2 cellular contexts compared by ENCODE assay signal in genomic region chr14:73027546-73027945, GRCh38.
TF ChIP-seq lines count a peak whose summit lies in the region.

No MANE protein-coding gene starts in this region.

TF ChIP-seq in H1, 55 proteins besides CTCF, POLR2A, EP300 and RAD21:
- no peak for TF ChIP-seq ATF3 (IDR thresholded peaks at IDR 0.05; ENCODE audit: insufficient read depth, low read depth, low read length)
- no peak for TF ChIP-seq BRCA1 (IDR thresholded peaks at IDR 0.05; ENCODE audit: low read depth, low read length)
- no peak for TF ChIP-seq GTF2F1 (IDR thresholded peaks at IDR 0.05; ENCODE audit: borderline replicate concordance, low read depth, low read length)
- TF ChIP-seq POU5F1 (IDR thresholded peaks at IDR 0.05; ENCODE audit: low read depth, low read length), result no peak
- no peak for TF ChIP-seq BCL11A (IDR thresholded peaks at IDR 0.05; ENCODE audit: low read depth in 2 of 2, low read length in 2 of 2)
- TF ChIP-seq MAFK (IDR thresholded peaks at IDR 0.05; ENCODE audit: low read depth, low read length), result no peak
- no peak for TF ChIP-seq EZH2 (IDR thresholded peaks at IDR 0.05; ENCODE audit: low read depth, low read length, severe bottlenecking)
- TF ChIP-seq ZNF274 (IDR thresholded peaks at IDR 0.05; ENCODE audit: borderline replicate concordance, extremely low read depth, low read length), result no peak
- TF ChIP-seq ATF2 (IDR thresholded peaks at IDR 0.05; ENCODE audit: low read length), result no peak
- no peak for TF ChIP-seq FOSL1 (IDR thresholded peaks at IDR 0.05; ENCODE audit: insufficient read depth, low read depth, low read length)
- TF ChIP-seq JUN (IDR thresholded peaks at IDR 0.05; ENCODE audit: low read depth, low read length), result no peak
- no peak for TF ChIP-seq SIRT6 (IDR thresholded peaks at IDR 0.05; ENCODE audit: low read length)
- TF ChIP-seq KDM5A (IDR thresholded peaks at IDR 0.05; ENCODE audit: low read length), result no peak
- no peak for TF ChIP-seq JUND (IDR thresholded peaks at IDR 0.05; ENCODE audit: low read length)
- TF ChIP-seq SP1 (IDR thresholded peaks at IDR 0.05; ENCODE audit: low read depth, low read length), result no peak
- TF ChIP-seq E2F6 (IDR thresholded peaks at IDR 0.05), result no peak

TF ChIP-seq in GM12891, 5 proteins besides CTCF, POLR2A, EP300 and RAD21:
- TF ChIP-seq PAX5 (IDR thresholded peaks at IDR 0.05; ENCODE audit: insufficient read depth, low read length, severe bottlenecking) (no peak), TAF1 (IDR thresholded peaks at IDR 0.05; ENCODE audit: low read depth, low read length) (no peak), POU2F2 (IDR thresholded peaks at IDR 0.05; ENCODE audit: low read depth, low read length) (no peak), SPI1 (IDR thresholded peaks at IDR 0.05; ENCODE audit: low read depth, low read length) (no peak)
TF ChIP-seq in GM12891: peak in this region for 0.
